ENCODE assay signal across 8 cellular contexts in the genomic region with DNA sequence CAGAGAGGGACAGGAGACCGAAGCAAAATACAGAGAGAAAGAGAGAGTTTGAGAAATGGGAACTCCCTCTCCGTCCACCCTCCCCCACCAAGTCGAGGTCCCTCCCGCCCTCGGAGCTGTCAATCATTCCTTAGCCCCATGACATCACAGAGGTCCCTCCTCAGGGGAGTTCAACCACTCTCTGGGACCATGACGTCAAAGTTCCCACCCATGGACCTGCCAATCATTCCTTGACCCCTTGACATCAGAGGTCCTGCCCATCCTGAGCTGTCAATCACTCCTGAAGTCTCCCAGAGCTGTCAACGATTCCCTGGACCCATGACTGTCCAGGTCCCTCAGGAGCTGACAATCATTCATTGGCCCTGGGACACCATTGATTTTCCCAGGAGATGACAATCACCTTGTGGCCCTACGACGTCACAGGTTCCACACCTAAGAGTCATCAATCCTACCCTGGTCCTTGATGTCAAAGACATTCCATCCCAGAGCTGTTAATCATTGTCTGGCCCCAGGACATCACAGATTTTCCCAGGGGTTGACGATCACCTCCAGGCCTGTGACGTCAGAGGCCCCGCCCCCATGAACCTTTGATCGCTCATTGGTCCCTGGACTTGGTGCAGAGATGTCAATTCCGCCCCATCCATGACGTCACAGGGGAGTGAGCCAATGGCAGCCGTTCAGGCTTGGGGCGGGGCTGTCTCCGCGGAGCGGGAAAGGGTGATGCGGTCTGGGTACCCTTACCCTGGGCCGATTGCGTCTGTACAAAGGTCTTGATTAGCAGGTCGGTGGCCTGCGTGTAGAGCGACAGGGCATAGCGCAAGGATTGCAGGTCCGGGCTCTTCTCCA.
A peak's percentile ranks its signal among the peaks of the same experiment; 100 is the strongest.
DNase-seq lines count a peak whose midpoint lies in the region; ATAC-seq and TF ChIP-seq lines count a peak whose summit lies in the region.
"Had no signal": no experiment of that assay in that cellular context is flagged by ENCODE, and none has a peak within 500 bp of the region (broad histone marks: within the 10 kb centered on the region; RNA-seq: fewer than 3 reads in every experiment).

No MANE protein-coding gene starts in this region.

- no peak overlapping the region for H3K4me2 ChIP-seq in trophoblast cell (ENCODE audit: low read length)

- WGBS in trophoblast cell (ENCODE audit: extremely low coverage, insufficient coverage, insufficient read length), result no CpG with 5 or more reads among the region's 28 CpGs

- H2AK5ac ChIP-seq in trophoblast cell (ENCODE audit: low read length), result no peak overlapping the region

- no peak overlapping the region for H3K18ac ChIP-seq in trophoblast cell (ENCODE audit: low read length)

- H2BK5ac ChIP-seq in trophoblast cell (ENCODE audit: low read depth, low read length, poor library complexity), result no peak overlapping the region

- no peaks in the 10 kb centered on the region for H3K4me1 ChIP-seq in trophoblast cell (ENCODE audit: control insufficient read depth in 1 of 2, insufficient read depth in 2 of 2, low read length in 2 of 2)

- DNase-seq in GM10248 (ENCODE audit: extremely low spot score), result peak; percentile 74
- peak; percentile 16 for DNase-seq in MG63
- DNase-seq in dermis blood vessel endothelial cell, result peak; percentile 5
- DNase-seq in trophoblast cell, result peak; percentile 90 to 95
- no peak for DNase-seq in SW 1271 (lab: John Stamatoyannopoulos, UW)
- no peak for DNase-seq in cerebellar nuclear complex (lab: John Stamatoyannopoulos, UW)
- DNase-seq: activated CD8-positive, alpha-beta memory T cell treated with anti-CD3 and anti-CD28 coated beads, Interleukin-2, amount 50 U/mL, for 48 hours had no signal

- H3K79me1 ChIP-seq in trophoblast cell (ENCODE audit: low read length), result no peaks in the 10 kb centered on the region

- H3K9me3 ChIP-seq in MG63, result peaks cover 10% of the 10 kb centered on the region; the same call in 1 of the 2 replicates
- peaks cover 6% of the 10 kb centered on the region for H3K9me3 ChIP-seq in trophoblast cell (ENCODE audit: insufficient read depth, low read depth, low read length)

- H3K4me3 ChIP-seq in MG63 (no peak overlapping the region), trophoblast cell (ENCODE audit: low read depth, low read length) (no peak overlapping the region)

- TF ChIP-seq CTCF in GM10248 (IDR thresholded peaks at IDR 0.05; ENCODE audit: control extremely low read depth, extremely low read depth, low read depth, missing control alignments), result no peak

- H3K36me3 ChIP-seq in MG63 (no peaks in the 10 kb centered on the region), trophoblast cell (ENCODE audit: control insufficient read depth in 1 of 2, insufficient read depth in 2 of 2, low read length in 2 of 2) (no peaks in the 10 kb centered on the region)

- no peak overlapping the region for H4K91ac ChIP-seq in trophoblast cell (ENCODE audit: low read depth, low read length)

- no peak overlapping the region for H3K9ac ChIP-seq in trophoblast cell (ENCODE audit: low read length)

- H3K4ac ChIP-seq in trophoblast cell (ENCODE audit: low read depth, low read length), result no peak overlapping the region

- CTCF ChIA-PET in GM10248 (lab: Yijun Ruan, JAX), result interaction anchor here (1.9 to 3.8 kb wide), 2 partner anchors 10 to 149 kb away, joined by 5 to 19 read pairs; no protein-coding TSS in a partner anchor

- H3K79me2 ChIP-seq in trophoblast cell (ENCODE audit: control insufficient read depth, insufficient read depth, low read length, poor library complexity), result no peaks in the 10 kb centered on the region

- H2BK12ac ChIP-seq in trophoblast cell (ENCODE audit: low read length), result no peak overlapping the region

- H3K23ac ChIP-seq in trophoblast cell (ENCODE audit: low read length), result no peak overlapping the region

- no peak overlapping the region for H4K8ac ChIP-seq in trophoblast cell (ENCODE audit: low read depth, low read length)

- no peak overlapping the region for H2BK120ac ChIP-seq in trophoblast cell (ENCODE audit: insufficient read depth, low read length, poor library complexity)

- peaks cover 20% of the 10 kb centered on the region; the same call in 1 of the 2 replicates for H3K27me3 ChIP-seq in MG63
- no peaks in the 10 kb centered on the region for H3K27me3 ChIP-seq in trophoblast cell (ENCODE audit: insufficient read depth, low read length)

- POLR2A ChIA-PET in GM10248 (lab: Yijun Ruan, JAX), result no interaction called here

- H4K12ac ChIP-seq in trophoblast cell (ENCODE audit: low read depth, low read length), result no peak overlapping the region

- ATAC-seq in HG03571 (IDR thresholded peaks at IDR 0.05; ENCODE audit: unreplicated experiment), result no peak

- no peak overlapping the region for H2AFZ ChIP-seq in trophoblast cell (ENCODE audit: insufficient read depth, low read length, poor library complexity)

- no peak overlapping the region for H3K27ac ChIP-seq in trophoblast cell (ENCODE audit: low read depth, low read length)

- H3K14ac ChIP-seq in trophoblast cell (ENCODE audit: low read length), result no peak overlapping the region

Comparison
In these comparisons a context has a peak if more than half of its experiments do, and no peak if none do; other contexts are left out.
1. DNase-seq: peak in GM10248 (single experiment), MG63 (single experiment), dermis blood vessel endothelial cell (single experiment) and trophoblast cell (2 of 2); none in SW 1271 (0 of 2) and cerebellar nuclear complex (0 of 2).